Comparison of ENCODE assay signal across 2 cellular contexts in the genomic region with DNA sequence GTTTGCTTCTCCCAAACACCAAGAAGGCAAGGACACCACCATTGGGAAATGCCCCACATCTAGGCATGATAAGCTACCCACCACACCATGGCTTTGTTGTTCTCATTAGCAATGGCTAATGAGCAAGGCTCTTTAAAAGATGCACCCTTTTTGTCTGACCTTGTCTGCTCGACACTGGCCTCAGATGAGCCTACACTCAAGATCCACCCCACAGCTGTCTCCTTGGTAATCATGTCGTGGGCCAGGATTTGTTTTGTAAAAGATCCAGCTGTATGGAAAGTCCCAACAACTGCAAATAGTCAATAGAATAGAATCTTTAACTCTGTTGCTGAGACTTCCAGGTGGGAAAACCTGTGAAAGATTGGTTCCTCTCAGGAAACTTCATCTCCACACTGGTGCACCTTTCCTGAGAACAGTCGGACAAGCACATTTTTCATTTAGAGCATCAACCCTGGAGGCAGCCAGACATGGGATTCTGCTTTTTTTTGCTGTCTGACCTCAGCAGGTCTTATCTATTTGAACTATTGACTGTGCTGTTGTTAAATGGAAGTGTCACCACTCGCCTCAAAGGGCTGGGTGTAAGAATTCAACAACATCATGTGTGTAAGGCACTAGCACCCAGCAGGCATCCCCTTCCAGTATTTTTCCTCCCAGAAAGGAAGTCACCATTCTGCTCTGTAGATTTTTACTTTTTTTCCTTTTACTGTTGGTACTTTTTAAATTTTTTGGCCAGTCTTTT.
TF ChIP-seq lines count a peak whose summit lies in the region.

No MANE protein-coding gene starts in this region.

TF ChIP-seq in HepG2, 621 proteins besides CTCF, POLR2A, EP300 and RAD21:
- TF ChIP-seq SAFB2 (CRISPR knock-in tag; IDR thresholded peaks at IDR 0.05; ENCODE audit: borderline replicate concordance, low read depth) (no peak), AHR (CRISPR knock-in tag; IDR thresholded peaks at IDR 0.05) (no peak), FOXJ3 (CRISPR knock-in tag; IDR thresholded peaks at IDR 0.05; ENCODE audit: borderline replicate concordance) (no peak), ZNF558 (CRISPR knock-in tag; IDR thresholded peaks at IDR 0.05; ENCODE audit: borderline replicate concordance) (no peak), ZNF720 (CRISPR knock-in tag; IDR thresholded peaks at IDR 0.05) (no peak), ZNF382 (CRISPR knock-in tag; IDR thresholded peaks at IDR 0.05; ENCODE audit: borderline replicate concordance) (no peak), CREM (IDR thresholded peaks at IDR 0.05) (no peak), CREM (CRISPR knock-in tag; IDR thresholded peaks at IDR 0.05) (no peak), ZNF484 (CRISPR knock-in tag; IDR thresholded peaks at IDR 0.05; ENCODE audit: borderline replicate concordance, low read depth) (no peak), ZNF260 (CRISPR knock-in tag; IDR thresholded peaks at IDR 0.05; ENCODE audit: borderline replicate concordance, low read depth) (no peak), ZNF878 (CRISPR knock-in tag; IDR thresholded peaks at IDR 0.05) (no peak), ZNF644 (CRISPR knock-in tag; IDR thresholded peaks at IDR 0.05; ENCODE audit: low read depth) (no peak), MED1 (CRISPR knock-in tag; IDR thresholded peaks at IDR 0.05) (no peak), SOX5 (CRISPR knock-in tag; IDR thresholded peaks at IDR 0.05; ENCODE audit: borderline replicate concordance) (no peak)
- TF ChIP-seq, protein P1, sequence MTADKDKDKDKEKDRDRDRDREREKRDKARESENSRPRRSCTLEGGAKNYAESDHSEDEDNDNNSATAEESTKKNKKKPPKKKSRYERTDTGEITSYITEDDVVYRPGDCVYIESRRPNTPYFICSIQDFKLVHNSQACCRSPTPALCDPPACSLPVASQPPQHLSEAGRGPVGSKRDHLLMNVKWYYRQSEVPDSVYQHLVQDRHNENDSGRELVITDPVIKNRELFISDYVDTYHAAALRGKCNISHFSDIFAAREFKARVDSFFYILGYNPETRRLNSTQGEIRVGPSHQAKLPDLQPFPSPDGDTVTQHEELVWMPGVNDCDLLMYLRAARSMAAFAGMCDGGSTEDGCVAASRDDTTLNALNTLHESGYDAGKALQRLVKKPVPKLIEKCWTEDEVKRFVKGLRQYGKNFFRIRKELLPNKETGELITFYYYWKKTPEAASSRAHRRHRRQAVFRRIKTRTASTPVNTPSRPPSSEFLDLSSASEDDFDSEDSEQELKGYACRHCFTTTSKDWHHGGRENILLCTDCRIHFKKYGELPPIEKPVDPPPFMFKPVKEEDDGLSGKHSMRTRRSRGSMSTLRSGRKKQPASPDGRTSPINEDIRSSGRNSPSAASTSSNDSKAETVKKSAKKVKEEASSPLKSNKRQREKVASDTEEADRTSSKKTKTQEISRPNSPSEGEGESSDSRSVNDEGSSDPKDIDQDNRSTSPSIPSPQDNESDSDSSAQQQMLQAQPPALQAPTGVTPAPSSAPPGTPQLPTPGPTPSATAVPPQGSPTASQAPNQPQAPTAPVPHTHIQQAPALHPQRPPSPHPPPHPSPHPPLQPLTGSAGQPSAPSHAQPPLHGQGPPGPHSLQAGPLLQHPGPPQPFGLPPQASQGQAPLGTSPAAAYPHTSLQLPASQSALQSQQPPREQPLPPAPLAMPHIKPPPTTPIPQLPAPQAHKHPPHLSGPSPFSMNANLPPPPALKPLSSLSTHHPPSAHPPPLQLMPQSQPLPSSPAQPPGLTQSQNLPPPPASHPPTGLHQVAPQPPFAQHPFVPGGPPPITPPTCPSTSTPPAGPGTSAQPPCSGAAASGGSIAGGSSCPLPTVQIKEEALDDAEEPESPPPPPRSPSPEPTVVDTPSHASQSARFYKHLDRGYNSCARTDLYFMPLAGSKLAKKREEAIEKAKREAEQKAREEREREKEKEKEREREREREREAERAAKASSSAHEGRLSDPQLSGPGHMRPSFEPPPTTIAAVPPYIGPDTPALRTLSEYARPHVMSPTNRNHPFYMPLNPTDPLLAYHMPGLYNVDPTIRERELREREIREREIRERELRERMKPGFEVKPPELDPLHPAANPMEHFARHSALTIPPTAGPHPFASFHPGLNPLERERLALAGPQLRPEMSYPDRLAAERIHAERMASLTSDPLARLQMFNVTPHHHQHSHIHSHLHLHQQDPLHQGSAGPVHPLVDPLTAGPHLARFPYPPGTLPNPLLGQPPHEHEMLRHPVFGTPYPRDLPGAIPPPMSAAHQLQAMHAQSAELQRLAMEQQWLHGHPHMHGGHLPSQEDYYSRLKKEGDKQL (CRISPR knock-in tag; IDR thresholded peaks at IDR 0.05; ENCODE audit: low read depth) = no peak
- TF ChIP-seq, protein P2, sequence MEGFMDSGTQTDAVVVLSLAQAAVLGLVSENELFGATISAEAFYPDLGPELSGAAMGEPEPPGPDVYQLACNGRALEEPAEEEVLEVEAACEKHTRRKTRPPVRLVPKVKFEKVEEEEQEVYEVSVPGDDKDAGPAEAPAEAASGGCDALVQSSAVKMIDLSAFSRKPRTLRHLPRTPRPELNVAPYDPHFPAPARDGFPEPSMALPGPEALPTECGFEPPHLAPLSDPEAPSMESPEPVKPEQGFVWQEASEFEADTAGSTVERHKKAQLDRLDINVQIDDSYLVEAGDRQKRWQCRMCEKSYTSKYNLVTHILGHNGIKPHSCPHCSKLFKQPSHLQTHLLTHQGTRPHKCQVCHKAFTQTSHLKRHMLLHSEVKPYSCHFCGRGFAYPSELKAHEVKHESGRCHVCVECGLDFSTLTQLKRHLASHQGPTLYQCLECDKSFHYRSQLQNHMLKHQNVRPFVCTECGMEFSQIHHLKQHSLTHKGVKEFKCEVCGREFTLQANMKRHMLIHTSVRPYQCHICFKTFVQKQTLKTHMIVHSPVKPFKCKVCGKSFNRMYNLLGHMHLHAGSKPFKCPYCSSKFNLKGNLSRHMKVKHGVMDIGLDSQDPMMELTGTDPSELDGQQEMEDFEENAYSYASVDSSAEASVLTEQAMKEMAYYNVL (CRISPR knock-in tag; IDR thresholded peaks at IDR 0.05; ENCODE audit: borderline replicate concordance) = no peak
TF ChIP-seq in HepG2: peak in this region for 0.

TF ChIP-seq in SK-N-SH, 30 proteins besides CTCF, POLR2A, EP300 and RAD21:
- TF ChIP-seq FOXM1 (IDR thresholded peaks at IDR 0.05; ENCODE audit: low read depth) (no peak), YY1 (IDR thresholded peaks at IDR 0.05; ENCODE audit: low read depth) (no peak)
